ENCODE assay signal across 1 cellular context in genomic region chr13:95564091-95564490, GRCh38.
TF ChIP-seq lines count a peak whose summit lies in the region.

No MANE protein-coding gene starts in this region.

TF ChIP-seq in SK-N-SH, 30 proteins besides CTCF, POLR2A, EP300 and RAD21 (continued from another document):
- TF ChIP-seq SMC3 (IDR thresholded peaks at IDR 0.05; ENCODE audit: low read depth, low read length) = no peak
- no peak for TF ChIP-seq RXRA (IDR thresholded peaks at IDR 0.05; ENCODE audit: borderline replicate concordance, low read depth)
- no peak for TF ChIP-seq USF1 (IDR thresholded peaks at IDR 0.05; ENCODE audit: borderline replicate concordance, low read depth)
- no peak for TF ChIP-seq POLR2AphosphoS5 (IDR thresholded peaks at IDR 0.05; ENCODE audit: low read depth, low read length)
- TF ChIP-seq GATA2 (CRISPR knock-in tag; IDR thresholded peaks at IDR 0.05) = no peak
- TF ChIP-seq GABPA (IDR thresholded peaks at IDR 0.05; ENCODE audit: low read depth) = no peak
- TF ChIP-seq ELF1 (IDR thresholded peaks at IDR 0.05) = no peak
- TF ChIP-seq NFIC (IDR thresholded peaks at IDR 0.05; ENCODE audit: borderline replicate concordance) = no peak
- no peak for TF ChIP-seq JUND (IDR thresholded peaks at IDR 0.05)
- TF ChIP-seq YY1 (IDR thresholded peaks at IDR 0.05; ENCODE audit: low read depth) = no peak
- no peak for TF ChIP-seq RFX5 (IDR thresholded peaks at IDR 0.05; ENCODE audit: low read length)
- no peak for TF ChIP-seq SIN3A (IDR thresholded peaks at IDR 0.05; ENCODE audit: borderline replicate concordance, low read depth, low read length)
